ENCODE assay signal across 21 cellular contexts in genomic region chr19:2500861-2501260, GRCh38. TPM values are rescaled to one million over a fixed set of nuclear protein-coding genes. Genes with fewer than 3 reads are reported as not detected.
A peak's percentile ranks its signal among the peaks of the same experiment; 100 is the strongest.
DNase-seq lines count a peak whose midpoint lies in the region; ATAC-seq and TF ChIP-seq lines count a peak whose summit lies in the region.
"Had no signal": no experiment of that assay in that cellular context is flagged by ENCODE, and none has a peak within 500 bp of the region (broad histone marks: within the 10 kb centered on the region; RNA-seq: fewer than 3 reads in every experiment).

No MANE protein-coding gene starts in this region.

- ATAC-seq in left ventricle myocardium superior = no peak
- ATAC-seq in GM19463 (IDR thresholded peaks at IDR 0.05; ENCODE audit: unreplicated experiment) = no peak

- no peaks in the 10 kb centered on the region for H3K27me3 ChIP-seq in right atrium auricular region
- no peaks in the 10 kb centered on the region for H3K27me3 ChIP-seq in osteoblast (ENCODE audit: insufficient read depth, low read length)
- no peaks in the 10 kb centered on the region for H3K27me3 ChIP-seq in uterus
- H3K27me3 ChIP-seq: BE2C had no signal

- H2AFZ ChIP-seq in osteoblast (ENCODE audit: low read length) = peak overlapping the region; percentile 62

- intact Hi-C loops in left ventricle myocardium superior (cut with micrococcal nuclease) = no loop called here
- intact Hi-C loops in uterus (cut with DNase I; ENCODE audit: low total_unique reads) = no loop called here

- no peaks in the 10 kb centered on the region for H4K20me1 ChIP-seq in osteoblast (ENCODE audit: insufficient read depth, low read length)

- no peaks in the 10 kb centered on the region for H3K9me3 ChIP-seq in right atrium auricular region
- no peaks in the 10 kb centered on the region for H3K9me3 ChIP-seq in osteoblast (ENCODE audit: low read depth, low read length)
- H3K9me3 ChIP-seq in uterus = no peaks in the 10 kb centered on the region
- H3K9me3 ChIP-seq: BE2C, SJCRH30 had no signal

- no peak overlapping the region for H3K4me2 ChIP-seq in osteoblast (ENCODE audit: insufficient read depth, low read length)

- DNase-seq in right atrium auricular region (ENCODE audit: low spot score) (no peak), left ventricle myocardium superior (no peak), cerebellum (ENCODE audit: low spot score) (peak; percentile 49), osteoblast (ENCODE audit: insufficient read length, low spot score, missing footprints) (peak; percentile 63), uterus (peak; percentile 33 to 52), NCI-H510A (lab: John Stamatoyannopoulos, UW) (no peak)
- no peak for DNase-seq in activated CD4-positive, alpha-beta T cell treated with anti-CD3 and anti-CD28 coated beads, Interleukin-2, amount 50 U/mL, for 1 hour
- DNase-seq: activated CD4-positive, alpha-beta memory T cell treated with anti-CD3 and anti-CD28 coated beads, Interleukin-2, amount 10 ng/mL, durations not matched to agents 7 days and 5 days; activated naive CD4-positive, alpha-beta T cell; activated T-cell treated with anti-CD3 and anti-CD28 coated beads, Interleukin-2, amount 50 U/mL, for 1 hour; amygdala; BE2C; kidney glomerular epithelial cell; NCI-H146; NCI-H2171 treated with DMSO at 0.1 percent for 48 hours; NCI-H774; nephron progenitor cell; OCI-M1; stimulated activated CD8-positive, alpha-beta memory T cell treated with anti-CD3 and anti-CD28 coated beads, Interleukin-4, amount 100 ng/mL, for 48 hours had no signal

- TF ChIP-seq CTCF in right atrium auricular region (IDR thresholded peaks at IDR 0.05) (no peak), osteoblast (IDR thresholded peaks at IDR 0.05; ENCODE audit: extremely low read depth, low read depth, low read length) (no peak), uterus (IDR thresholded peaks at IDR 0.05) (no peak)

- H3K36me3 ChIP-seq in right atrium auricular region = no peaks in the 10 kb centered on the region
- no peaks in the 10 kb centered on the region for H3K36me3 ChIP-seq in osteoblast (ENCODE audit: insufficient read depth, low read length)
- no peaks in the 10 kb centered on the region for H3K36me3 ChIP-seq in uterus
- H3K36me3 ChIP-seq: BE2C, SJCRH30 had no signal

- peak overlapping the region; percentile 53 to 77 for H3K27ac ChIP-seq in right atrium auricular region
- no peak overlapping the region for H3K27ac ChIP-seq in osteoblast (ENCODE audit: low read depth, low read length)
- H3K27ac ChIP-seq in uterus = no peak overlapping the region
- H3K27ac ChIP-seq: SJCRH30 had no signal

- H3K79me2 ChIP-seq in osteoblast (ENCODE audit: insufficient read depth, low read length) = no peaks in the 10 kb centered on the region

- no peak for TF ChIP-seq POLR2A in uterus (IDR thresholded peaks at IDR 0.05)

- H3K4me1 ChIP-seq in right atrium auricular region (peaks cover 0 to 22% of the 10 kb centered on the region in 2 donors), osteoblast (ENCODE audit: insufficient read depth, low read length) (peaks cover 12% of the 10 kb centered on the region), uterus (no peaks in the 10 kb centered on the region)
- H3K4me1 ChIP-seq: BE2C had no signal

- H3K4me3 ChIP-seq in right atrium auricular region = no peak overlapping the region
- no peak overlapping the region for H3K4me3 ChIP-seq in osteoblast (ENCODE audit: insufficient read depth, low read length)
- H3K4me3 ChIP-seq in uterus = no peak overlapping the region
- H3K4me3 ChIP-seq: SJCRH30 had no signal

RNA-seq across cellular contexts. Expression of gene GADD45B, which starts 24.9 kb away (rescaled TPM):
- total RNA-seq in right atrium auricular region (100 to 1,000 TPM; 205 to 218 TPM), left ventricle myocardium superior (42.3 TPM), cerebellum (3.8 TPM), osteoblast (41.8 and 46.3 TPM in 2 replicates), uterus (10 to 100 TPM; 17.6 to 68.2 (median 38.0) TPM)

RNA-seq across cellular contexts. Expression of gene LMNB2, which starts 44.1 kb away (rescaled TPM):
- total RNA-seq in right atrium auricular region = 10 to 100 TPM in 1 of 2 donors, 1 to 10 TPM in 1; 9.9 to 16.2 TPM
- total RNA-seq in left ventricle myocardium superior = 17.7 TPM
- 51.5 TPM for total RNA-seq in cerebellum
- total RNA-seq in osteoblast = 24.2 and 24.6 TPM in 2 replicates
- 10 to 100 TPM; 10.3 to 75.7 (median 17.1) TPM for total RNA-seq in uterus

Comparison
In these comparisons a context has a peak if more than half of its experiments do, and no peak if none do; other contexts are left out.
1. DNase-seq: peak in cerebellum (single experiment), osteoblast (single experiment) and uterus (2 of 2); none in right atrium auricular region (single experiment), left ventricle myocardium superior (single experiment), activated CD4-positive, alpha-beta T cell treated with anti-CD3 and anti-CD28 coated beads, Interleukin-2, amount 50 U/mL, for 1 hour (single experiment) and NCI-H510A (single experiment).
2. H3K27ac ChIP-seq: peak in right atrium auricular region (2 of 2); none in osteoblast (single experiment) and uterus (0 of 2).